8 cellular contexts compared by ENCODE assay signal in genomic region chr1:58781541-58782307, GRCh38. TPM values are rescaled to one million over a fixed set of nuclear protein-coding genes. Genes with fewer than 3 reads are reported as not detected.
A peak's percentile ranks its signal among the peaks of the same experiment; 100 is the strongest.
DNase-seq lines count a peak whose midpoint lies in the region; ATAC-seq and TF ChIP-seq lines count a peak whose summit lies in the region.

No MANE protein-coding gene starts in this region.

- POLR2A ChIA-PET in AG04450 (lab: Yijun Ruan, JAX), result interaction anchor here (0.7 to 1.2 kb wide), 4 partner anchors 17 to 952 kb away, joined by 3 to 4 read pairs (median 3); no protein-coding TSS in a partner anchor

- H3K4me3 Mint-ChIP-seq in activated T-cell treated with anti-CD3 and anti-CD28 coated beads, Interleukin-2, amount 50 U/mL, for 4 hours, result peak overlapping the region; percentile 94

- WGBS in GM23248 (ENCODE audit: low coverage in 1 of 2, low lambda C conversion rate in 2 of 2, missing lambda C conversion rate in 2 of 2), 2 experiments, result 1% methylated on average over 42 of the region's 42 CpGs
- WGBS in stomach, 5 donors, result 0 to 2% (median 1%) methylated on average over 42 of the region's 42 CpGs

- no peaks in the 10 kb centered on the region for H3K9me2 ChIP-seq in GM23248 (ENCODE audit: insufficient read depth)

- TF ChIP-seq EP300 in stomach (IDR thresholded peaks at IDR 0.05), result no peak

- CTCF ChIA-PET in AG04450 (lab: Charles Lee), result interaction anchor here (0.6 to 2.0 kb wide), 3 partner anchors 229 to 978 kb away, joined by 3 to 9 read pairs (median 3); no protein-coding TSS in a partner anchor

- H3K9me3 Mint-ChIP-seq in activated T-cell treated with anti-CD3 and anti-CD28 coated beads, Interleukin-2, amount 50 U/mL, for 4 hours, result no peaks in the 10 kb centered on the region

- peaks cover 2% of the 10 kb centered on the region for H3K27me3 Mint-ChIP-seq in activated T-cell treated with anti-CD3 and anti-CD28 coated beads, Interleukin-2, amount 50 U/mL, for 4 hours (ENCODE audit: low read depth)

- H3K79me2 ChIP-seq in GM23248 (ENCODE audit: insufficient read depth), result peaks cover 40% of the 10 kb centered on the region

- peak overlapping the region; percentile 49 for H3K27ac ChIP-seq in AG04450 (ENCODE audit: low read depth, low read length)
- H3K27ac ChIP-seq in GM23248, result peak overlapping the region; percentile 91
- H3K27ac ChIP-seq in muscle layer of duodenum (ENCODE audit: low read length), result peak overlapping the region; percentile 98
- peak overlapping the region; percentile 97 to 100 (median 99) for H3K27ac ChIP-seq in stomach

- no peak for ATAC-seq in activated T-cell treated with anti-CD3 and anti-CD28 coated beads, Interleukin-2, amount 50 U/mL, for 4 hours
- no peak for ATAC-seq in HG02678 (IDR thresholded peaks at IDR 0.05; ENCODE audit: unreplicated experiment)

- peaks cover 59% of the 10 kb centered on the region for H3F3A ChIP-seq in GM23248 (ENCODE audit: insufficient read depth)

- intact Hi-C loops in stomach (cut with DNase I; ENCODE audit: low total_unique reads), result no loop called here

- peaks cover 3% of the 10 kb centered on the region for H3K36me3 Mint-ChIP-seq in activated T-cell treated with anti-CD3 and anti-CD28 coated beads, Interleukin-2, amount 50 U/mL, for 4 hours (ENCODE audit: insufficient read depth)

- H3K4me3 ChIP-seq in AG04450 (ENCODE audit: low read depth, low read length) (peak overlapping the region; percentile 93), GM23248 (peak overlapping the region; percentile 92), muscle layer of duodenum (ENCODE audit: low read depth in 1 of 2, low read length in 2 of 2) (peak overlapping the region; percentile 85 to 94), stomach (peak overlapping the region; percentile 80 to 99 (median 84))

- H2AFZ ChIP-seq in GM23248, result no peak overlapping the region

- H4K20me1 ChIP-seq in GM23248 (ENCODE audit: insufficient read depth), result peaks cover 14% of the 10 kb centered on the region; the same call in 1 of the 2 replicates

- DNase-seq in AG04450 (ENCODE audit: low read depth, low spot score), result no peak
- peak; percentile 77 for DNase-seq in GM23248
- peak; percentile 40 for DNase-seq in NOMO-1 treated with dmso at 0.1 percent for 144 hours (lab: John Stamatoyannopoulos, UW; ENCODE audit: unreplicated experiment)
- peak; percentile 21 for DNase-seq in activated T-cell treated with anti-CD3 and anti-CD28 coated beads, Interleukin-2, amount 50 U/mL, for 4 hours
- DNase-seq in fibroblast of gingiva (ENCODE audit: low read depth), result peak; percentile 74
- DNase-seq in stomach, result peak; percentile 66

- H3K4me2 ChIP-seq in GM23248 (ENCODE audit: unreplicated experiment), result peak overlapping the region; percentile 99

- peak in 2 of 4 donors; percentile 49 to 82 for TF ChIP-seq POLR2A in stomach (IDR thresholded peaks at IDR 0.05)

- no peaks in the 10 kb centered on the region for H3K27me3 ChIP-seq in AG04450 (ENCODE audit: control insufficient read depth, insufficient read depth, low read length)
- H3K27me3 ChIP-seq in GM23248 (replicated peaks; ENCODE audit: insufficient read depth), result no peaks in the 10 kb centered on the region
- H3K27me3 ChIP-seq in muscle layer of duodenum (ENCODE audit: low read depth, low read length), result no peaks in the 10 kb centered on the region
- H3K27me3 ChIP-seq in stomach, result no peaks in the 10 kb centered on the region

- in situ Hi-C loops in GM23248 (cut with MboI), result loop anchor here (25.0 kb wide), 1 partner anchor 506 kb away; the partner anchor contains the start of gene FGGY

- peaks cover 23% of the 10 kb centered on the region for H3K4me1 Mint-ChIP-seq in activated T-cell treated with anti-CD3 and anti-CD28 coated beads, Interleukin-2, amount 50 U/mL, for 4 hours (ENCODE audit: low read depth)

- TF ChIP-seq CTCF in AG04450 (IDR thresholded peaks at IDR 0.05; ENCODE audit: low read depth, low read length) (peak; percentile 57), stomach (IDR thresholded peaks at IDR 0.05) (peak in 5 of 7 experiments; percentile 8 to 57 (median 34))

- H3K36me3 ChIP-seq in GM23248 (ENCODE audit: low read depth), result peaks cover 22% of the 10 kb centered on the region
- H3K36me3 ChIP-seq in muscle layer of duodenum (ENCODE audit: control insufficient read depth in 1 of 2, insufficient read depth in 2 of 2, low read length in 2 of 2), result peaks cover 4 to 14% of the 10 kb centered on the region in 2 donors
- H3K36me3 ChIP-seq in stomach, result peaks cover 0 to 14% (median 9%) of the 10 kb centered on the region in 4 donors

- H3K9ac ChIP-seq in GM23248, result peak overlapping the region; percentile 95

- H3K9me3 ChIP-seq in AG04450 (ENCODE audit: control insufficient read depth, insufficient read depth, low read length), result peaks cover 13% of the 10 kb centered on the region; the same call in 1 of the 2 replicates
- no peaks in the 10 kb centered on the region for H3K9me3 ChIP-seq in GM23248 (ENCODE audit: low read depth)
- no peaks in the 10 kb centered on the region for H3K9me3 ChIP-seq in muscle layer of duodenum (ENCODE audit: control insufficient read depth in 1 of 2, low read length in 2 of 2)
- no peaks in the 10 kb centered on the region for H3K9me3 ChIP-seq in stomach

- H3K4me1 ChIP-seq in GM23248 (ENCODE audit: insufficient read depth) (peaks cover 28% of the 10 kb centered on the region), muscle layer of duodenum (ENCODE audit: control insufficient read depth in 1 of 2, insufficient read depth in 2 of 2, low read length in 2 of 2) (peaks cover 0 to 7% of the 10 kb centered on the region in 2 donors), stomach (peaks cover 11 to 39% (median 28%) of the 10 kb centered on the region in 4 donors)

RNA-seq across cellular contexts. Expression of gene JUN, which starts 2.1 kb away (rescaled TPM):
- polyA plus RNA-seq in AG04450 (2011; rRNA removed) (48.7 and 56.5 TPM in 2 replicates), GM23248 (2016; fragmentation: Nextera tagmentation; extraction: Ambion mirVana) (43.4 and 45.3 TPM in 2 replicates), stomach (100 to 1,000 TPM in 1 of 3 donors, 10 to 100 TPM in 2; 64.9 to 124 (median 78.1) TPM)
- 95.6 and 108 TPM in 2 replicates for polyA minus RNA-seq in AG04450 (2011; rRNA and poly(A)+ RNA removed)
- 107 and 112 TPM in 2 replicates for total RNA-seq in GM23248 (2014; rRNA removed; shearing (Covaris generic))
- total RNA-seq in activated T-cell treated with anti-CD3 and anti-CD28 coated beads, Interleukin-2, amount 50 U/mL, for 4 hours, result 10 to 100 TPM; 19.9 to 27.3 (median 24.5) TPM
- 100 to 1,000 TPM; 169 to 382 (median 244) TPM for total RNA-seq in stomach

Comparison
In these comparisons a context has a peak if more than half of its experiments do, and no peak if none do; other contexts are left out.
1. H3K27ac ChIP-seq: peak in every context shown above with its lines; median percentile 99 in stomach; 98 in muscle layer of duodenum; 91 in GM23248; 49 in AG04450.